ENCODE assay signal across 15 cellular contexts in genomic region chr7:82194011-82194410, GRCh38.
DNase-seq lines count a peak whose midpoint lies in the region; ATAC-seq and TF ChIP-seq lines count a peak whose summit lies in the region.
"Had no signal": no experiment of that assay in that cellular context is flagged by ENCODE, and none has a peak within 500 bp of the region (broad histone marks: within the 10 kb centered on the region; RNA-seq: fewer than 3 reads in every experiment).

No MANE protein-coding gene starts in this region.

- no peak overlapping the region for H3K9ac ChIP-seq in adipocyte (ENCODE audit: low read length)

- TF ChIP-seq CTCF in foreskin keratinocyte (conservative IDR thresholded peaks at IDR 0.05): no peak
- TF ChIP-seq CTCF in suprapubic skin (IDR thresholded peaks at IDR 0.05): no peak

- H3K27me3 ChIP-seq in adipocyte (replicated peaks; ENCODE audit: control insufficient read depth, insufficient read depth, low read length) (no peaks in the 10 kb centered on the region), foreskin keratinocyte (no peaks in the 10 kb centered on the region), suprapubic skin (no peaks in the 10 kb centered on the region)
- H3K27me3 ChIP-seq: ascending aorta had no signal

- H3K4me1 ChIP-seq in adipocyte (ENCODE audit: control insufficient read depth, insufficient read depth, low read length) (peaks cover 44% of the 10 kb centered on the region), foreskin keratinocyte (no peaks in the 10 kb centered on the region), suprapubic skin (peaks cover 28% of the 10 kb centered on the region)
- H3K4me1 ChIP-seq: ascending aorta had no signal

- H3K4me3 ChIP-seq in adipocyte (ENCODE audit: low read length) (peak overlapping the region; percentile 34), suprapubic skin (no peak overlapping the region)
- H3K4me3 ChIP-seq: ascending aorta had no signal

- no peaks in the 10 kb centered on the region for H3K36me3 Mint-ChIP-seq in activated T-cell treated with anti-CD3 and anti-CD28 coated beads, Interleukin-2, amount 50 U/mL, for 72 hours (ENCODE audit: insufficient read depth in 2 of 2)

- H3K27ac Mint-ChIP-seq in activated T-cell treated with anti-CD3 and anti-CD28 coated beads, Interleukin-2, amount 50 U/mL, for 72 hours: no peak overlapping the region
- H3K27ac Mint-ChIP-seq: WTC11 had no signal

- DNase-seq in Right ventricle myocardium superior: no peak
- no peak for DNase-seq in cardiac septum (ENCODE audit: low spot score)
- DNase-seq in adipocyte (ENCODE audit: low read depth): peak; percentile 38
- DNase-seq in foreskin keratinocyte: peak; percentile 26 to 60
- no peak for DNase-seq in suprapubic skin (ENCODE audit: low spot score in 2 of 2)
- DNase-seq in NCI-H345 treated with DMSO at 0.1 percent for 48 hours (lab: John Stamatoyannopoulos, UW; ENCODE audit: unreplicated experiment): no peak
- no peak for DNase-seq in activated T-cell treated with anti-CD3 and anti-CD28 coated beads, Interleukin-2, amount 50 U/mL, for 72 hours
- DNase-seq: activated T-cell treated with anti-CD3 and anti-CD28 coated beads, Interleukin-2, amount 50 U/mL, for 1 hour; left colon; stimulated activated CD4-positive, alpha-beta T cell treated with anti-CD3 and anti-CD28 coated beads, Interleukin-15, amount 100 ng/mL, for 24 hours; stimulated activated CD8-positive, alpha-beta memory T cell treated with anti-CD3 and anti-CD28 coated beads, Interleukin-4, amount 100 ng/mL, for 48 hours had no signal

- no peak for TF ChIP-seq EP300 in suprapubic skin (IDR thresholded peaks at IDR 0.05)

- no peak for TF ChIP-seq POLR2A in suprapubic skin (IDR thresholded peaks at IDR 0.05)

- intact Hi-C loops in Right ventricle myocardium superior (cut with DNase I) (no loop called here), cardiac septum (cut with DNase I) (no loop called here)

- peaks cover 4% of the 10 kb centered on the region in 2 donors for H3K9me3 Mint-ChIP-seq in activated T-cell treated with anti-CD3 and anti-CD28 coated beads, Interleukin-2, amount 50 U/mL, for 72 hours
- H3K9me3 Mint-ChIP-seq: neural crest cell had no signal

- no peaks in the 10 kb centered on the region for H3K27me3 Mint-ChIP-seq in activated T-cell treated with anti-CD3 and anti-CD28 coated beads, Interleukin-2, amount 50 U/mL, for 72 hours (ENCODE audit: low read depth)

- 15% methylated on average over 3 of the region's 3 CpGs for WGBS in suprapubic skin

- no peak overlapping the region for H3K4me3 Mint-ChIP-seq in activated T-cell treated with anti-CD3 and anti-CD28 coated beads, Interleukin-2, amount 50 U/mL, for 72 hours
- H3K4me3 Mint-ChIP-seq: neural crest cell, WTC11 had no signal

- H3K4me1 Mint-ChIP-seq in activated T-cell treated with anti-CD3 and anti-CD28 coated beads, Interleukin-2, amount 50 U/mL, for 72 hours (ENCODE audit: low read depth): no peaks in the 10 kb centered on the region
- H3K4me1 Mint-ChIP-seq: neural crest cell had no signal

- ATAC-seq in Right ventricle myocardium superior (ENCODE audit: poor library complexity) (peak; percentile 49), foreskin keratinocyte (peak; percentile 92)
- ATAC-seq in activated CD4-positive, CD25-positive, alpha-beta regulatory T cell treated with anti-CD3 and anti-CD28 coated beads, Interleukin-2, amount 50 U/mL, for 24 hours: no peak
- no peak for ATAC-seq in activated T-cell treated with anti-CD3 and anti-CD28 coated beads, Interleukin-2, amount 50 U/mL, for 72 hours (replicated peaks in 1 of 2)
- ATAC-seq: left colon, WTC11 had no signal

- H3K36me3 ChIP-seq in adipocyte (ENCODE audit: control insufficient read depth, insufficient read depth, low read length, severe bottlenecking) (no peaks in the 10 kb centered on the region), suprapubic skin (no peaks in the 10 kb centered on the region)
- H3K36me3 ChIP-seq: ascending aorta had no signal

- H3K27ac ChIP-seq in foreskin keratinocyte: no peak overlapping the region
- H3K27ac ChIP-seq in suprapubic skin: peak overlapping the region; percentile 3
- H3K27ac ChIP-seq: ascending aorta had no signal

- H3K9me3 ChIP-seq in adipocyte (ENCODE audit: control insufficient read depth, low read length) (no peaks in the 10 kb centered on the region), suprapubic skin (no peaks in the 10 kb centered on the region)
- H3K9me3 ChIP-seq: ascending aorta had no signal

Comparison
In these comparisons a context has a peak if more than half of its experiments do, and no peak if none do; other contexts are left out.
1. ATAC-seq: peak in Right ventricle myocardium superior (single experiment) and foreskin keratinocyte (single experiment); none in activated CD4-positive, CD25-positive, alpha-beta regulatory T cell treated with anti-CD3 and anti-CD28 coated beads, Interleukin-2, amount 50 U/mL, for 24 hours (0 of 2) and activated T-cell treated with anti-CD3 and anti-CD28 coated beads, Interleukin-2, amount 50 U/mL, for 72 hours (0 of 2).
2. DNase-seq: peak in adipocyte (single experiment) and foreskin keratinocyte (2 of 2); none in Right ventricle myocardium superior (single experiment), cardiac septum (single experiment), suprapubic skin (0 of 2), NCI-H345 treated with DMSO at 0.1 percent for 48 hours (single experiment) and activated T-cell treated with anti-CD3 and anti-CD28 coated beads, Interleukin-2, amount 50 U/mL, for 72 hours (0 of 2).